ENCODE assay signal across 14 cellular contexts in genomic region chr20:44800398-44801046, GRCh38. TPM values are rescaled to one million over a fixed set of nuclear protein-coding genes. Genes with fewer than 3 reads are reported as not detected.
DNase-seq lines count a peak whose midpoint lies in the region; ATAC-seq and TF ChIP-seq lines count a peak whose summit lies in the region.
"Had no signal": no experiment of that assay in that cellular context is flagged by ENCODE, and none has a peak within 500 bp of the region (broad histone marks: within the 10 kb centered on the region; RNA-seq: fewer than 3 reads in every experiment).

No MANE protein-coding gene starts in this region.

- no peaks in the 10 kb centered on the region for H3K79me2 ChIP-seq in MM.1S (ENCODE audit: low read length)

- H3K27me3 ChIP-seq in cardiac muscle cell = no peaks in the 10 kb centered on the region
- peaks cover 3% of the 10 kb centered on the region; the same call in 1 of the 2 replicates for H3K27me3 ChIP-seq in MM.1S (replicated peaks; ENCODE audit: insufficient read depth, low read length)
- H3K27me3 ChIP-seq: vagina had no signal

- no peaks in the 10 kb centered on the region for H3K9me2 ChIP-seq in MM.1S (replicated peaks; ENCODE audit: insufficient read depth, low read length)

- no peaks in the 10 kb centered on the region for H3K4me1 Mint-ChIP-seq in progenitor cell of endocrine pancreas (ENCODE audit: low read depth)

- H3K4me2 ChIP-seq in MM.1S (ENCODE audit: low read depth, low read length) = no peak overlapping the region

- ATAC-seq in left ventricle myocardium superior = no peak
- ATAC-seq in HG03354 (IDR thresholded peaks at IDR 0.05; ENCODE audit: poor library complexity, severe bottlenecking, unreplicated experiment) = no peak

- H3K27me3 Mint-ChIP-seq in progenitor cell of endocrine pancreas = peaks cover 46% of the 10 kb centered on the region

- DNase-seq in cardiac muscle cell (ENCODE audit: low read depth in 1 of 2, low spot score in 1 of 2) = no peak
- DNase-seq in left ventricle myocardium superior = no peak
- no peak for DNase-seq in MM.1S
- DNase-seq in cardiac fibroblast (ENCODE audit: low read depth in 2 of 2) = peak in 1 of 2 donors; percentile 4
- DNase-seq in progenitor cell of endocrine pancreas (ENCODE audit: low spot score, unreplicated experiment) = no peak
- no peak for DNase-seq in NOMO-1 (lab: John Stamatoyannopoulos, UW; ENCODE audit: unreplicated experiment in 2 of 2)
- no peak for DNase-seq in AG20443 (ENCODE audit: low spot score)
- DNase-seq: activated CD4-positive, alpha-beta T cell treated with anti-CD3 and anti-CD28 coated beads, Interleukin-2, amount 50 U/mL, for 1 hour; activated gamma-delta T cell; foreskin fibroblast; NCI-H446 treated with DMSO at 0.1 percent for 48 hours; stimulated activated CD4-positive, alpha-beta T cell treated with anti-CD3 and anti-CD28 coated beads, Interleukin-15, amount 100 ng/mL, for 24 hours had no signal

- no peak overlapping the region for H3K27ac Mint-ChIP-seq in progenitor cell of endocrine pancreas

- H3K4me3 Mint-ChIP-seq in progenitor cell of endocrine pancreas (ENCODE audit: low read depth) = no peak overlapping the region

- TF ChIP-seq CTCF in cardiac muscle cell (IDR thresholded peaks at IDR 0.05; ENCODE audit: low read depth, low read length) (peak; percentile 38), MM.1S (IDR thresholded peaks at IDR 0.05; ENCODE audit: low read length) (peak; percentile 23), cardiac fibroblast (IDR thresholded peaks at IDR 0.05; ENCODE audit: low read depth, low read length) (peak; percentile 21), progenitor cell of endocrine pancreas (IDR thresholded peaks at IDR 0.05; ENCODE audit: unreplicated experiment) (peak; percentile 41)

- H3F3A ChIP-seq in MM.1S (ENCODE audit: insufficient read depth, low read length) = no peaks in the 10 kb centered on the region

- H3K9me3 ChIP-seq in cardiac muscle cell (ENCODE audit: low read depth) (no peaks in the 10 kb centered on the region), MM.1S (replicated peaks; ENCODE audit: insufficient read depth, low read length) (no peaks in the 10 kb centered on the region)
- H3K9me3 ChIP-seq: vagina had no signal

- intact Hi-C loops in left ventricle myocardium superior (cut with micrococcal nuclease) = no loop called here

- H4K20me1 ChIP-seq in MM.1S (ENCODE audit: insufficient read depth, low read length) = no peaks in the 10 kb centered on the region

- H3K36me3 Mint-ChIP-seq in progenitor cell of endocrine pancreas (ENCODE audit: insufficient read depth) = no peaks in the 10 kb centered on the region

- H3K9ac ChIP-seq in MM.1S (ENCODE audit: low read length) = no peak overlapping the region

- H3K36me3 ChIP-seq in cardiac muscle cell (no peaks in the 10 kb centered on the region), MM.1S (replicated peaks; ENCODE audit: insufficient read depth, low read length) (no peaks in the 10 kb centered on the region)
- H3K36me3 ChIP-seq: vagina had no signal

- H3K27ac ChIP-seq in cardiac muscle cell (no peak overlapping the region), MM.1S (ENCODE audit: low read length) (no peak overlapping the region)
- H3K27ac ChIP-seq: vagina had no signal

- H3K4me3 ChIP-seq in cardiac muscle cell (no peak overlapping the region), MM.1S (ENCODE audit: low read length) (no peak overlapping the region), cardiac fibroblast (replicated peaks in 1 of 2; ENCODE audit: low read depth in 2 of 2, low read length in 2 of 2) (no peak overlapping the region)
- H3K4me3 ChIP-seq: vagina had no signal

- no peak overlapping the region for H2AFZ ChIP-seq in MM.1S (ENCODE audit: low read length)

- no peaks in the 10 kb centered on the region for H3K9me3 Mint-ChIP-seq in progenitor cell of endocrine pancreas (ENCODE audit: low read depth)

- H3K4me1 ChIP-seq in cardiac muscle cell (ENCODE audit: low read depth) = peaks cover 9% of the 10 kb centered on the region
- H3K4me1 ChIP-seq in MM.1S (ENCODE audit: low read length) = no peaks in the 10 kb centered on the region
- H3K4me1 ChIP-seq: vagina had no signal

RNA-seq across cellular contexts. Expression of gene RIMS4, which starts 9.8 kb away (rescaled TPM):
- total RNA-seq in cardiac muscle cell = 4.3 and 5.3 TPM in 2 replicates
- 2.0 and 3.6 TPM in 2 replicates for polyA plus RNA-seq in cardiac muscle cell
- total RNA-seq in left ventricle myocardium superior = 0.12 TPM
- 6.3 and 8.2 TPM in 2 replicates for total RNA-seq in progenitor cell of endocrine pancreas

RNA-seq across cellular contexts. Expression of gene KCNK15, which starts 54.9 kb away (rescaled TPM):
- total RNA-seq in cardiac muscle cell (0.07 TPM in 1 of 2 replicates, not detected in the other), left ventricle myocardium superior (0.25 TPM), progenitor cell of endocrine pancreas (0.22 and 0.27 TPM in 2 replicates)
- polyA plus RNA-seq in cardiac muscle cell = 0.32 TPM in 1 of 2 replicates, not detected in the other
